In the genomic region with DNA sequence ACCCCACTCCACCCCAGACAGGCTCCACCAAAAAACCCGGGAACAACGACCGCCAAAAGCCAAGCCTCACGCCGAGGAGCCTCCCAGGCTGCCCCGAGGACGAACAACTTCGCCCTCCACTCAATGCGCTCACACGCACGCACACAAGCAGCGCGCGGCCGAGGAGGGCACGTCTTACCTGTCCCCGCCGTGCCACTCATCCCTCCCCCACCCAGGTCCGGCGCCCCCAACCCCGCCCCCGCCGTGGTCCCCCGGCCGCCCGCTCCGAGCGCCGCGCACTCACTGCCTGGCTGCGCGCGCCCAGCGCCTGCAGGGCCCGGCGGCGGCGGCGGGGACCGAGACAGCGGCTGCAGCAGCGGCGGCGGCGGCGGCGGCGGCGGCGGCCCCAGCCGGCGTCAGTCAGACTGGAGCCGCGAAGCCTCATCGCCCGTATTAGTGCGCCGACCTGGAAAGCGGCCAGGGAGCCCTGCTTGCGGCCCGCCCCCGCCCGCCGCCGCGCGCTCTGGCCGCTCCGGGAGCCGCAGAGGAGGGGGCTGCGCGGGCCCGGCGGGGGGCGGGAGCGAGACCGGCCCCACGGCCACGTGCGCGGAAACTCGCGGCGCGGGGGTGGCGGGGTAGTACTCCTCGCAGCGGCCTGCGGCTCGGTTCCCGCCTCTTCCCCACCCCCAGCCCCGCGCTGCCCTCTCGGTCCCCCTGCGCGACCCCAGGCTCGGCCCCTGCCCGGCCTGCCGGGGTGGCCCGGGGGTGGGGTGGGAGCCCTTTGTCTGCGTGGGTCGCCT, we compare ENCODE assay signal across 8 cellular contexts. TPM values are rescaled to one million over a fixed set of nuclear protein-coding genes. Genes with fewer than 3 reads are reported as not detected.
A peak's percentile ranks its signal among the peaks of the same experiment; 100 is the strongest.
DNase-seq lines count a peak whose midpoint lies in the region; ATAC-seq, FAIRE-seq and TF ChIP-seq lines count a peak whose summit lies in the region.

SMAD9 (minus strand) TSS at position 406 of the 779 bp plus-strand sequence. CDS start 40,549 bp downstream, outside the sequence.

- intact Hi-C loops in kidney (cut with DNase I), result no loop called here

- FAIRE-seq in kidney (lab: Jason Lieb, UNC), result no peak

- H3K27ac ChIP-seq in kidney (ENCODE audit: low read depth in 2 of 2, low read length in 2 of 2), result peak within 1 kb of the TSS in 1 of 2 donors; percentile 67

- peak within 1 kb of the TSS; percentile 58 to 67 for H3K4me3 ChIP-seq in kidney (ENCODE audit: low read length in 2 of 2)

- ATAC-seq in GM19025 (IDR thresholded peaks at IDR 0.05; ENCODE audit: low read depth, unreplicated experiment), result peak; percentile 49

- TF ChIP-seq CTCF in kidney (IDR thresholded peaks at IDR 0.05; ENCODE audit: borderline replicate concordance, extremely low read depth, insufficient read depth), result no peak

- DNase-seq in C1 segment of cervical spinal cord (lab: John Stamatoyannopoulos, UW), result peak in 11 of 14 donors; percentile 14 to 70 (median 36)
- DNase-seq in HK-2 (ENCODE audit: unreplicated experiment), result peak; percentile 33
- DNase-seq in RPMI7951 (ENCODE audit: low read depth), result peak; percentile 28
- peak; percentile 22 for DNase-seq in cerebellum (ENCODE audit: low spot score)
- peak; percentile 88 for DNase-seq in kidney
- DNase-seq in stimulated activated CD4-positive, alpha-beta T cell treated with anti-CD3 and anti-CD28 coated beads, Interleukin-15, amount 100 ng/mL, for 24 hours, result peak; percentile 57
- no peak for DNase-seq in mesenteric fat pad (ENCODE audit: low spot score)

- peak within 1 kb of the TSS; percentile 25 to 63 for H3K9ac ChIP-seq in kidney (ENCODE audit: low read length in 2 of 2)

- no peaks in the 10 kb centered on the region for H3K9me3 ChIP-seq in kidney (ENCODE audit: control insufficient read depth in 1 of 2, low read length in 2 of 2)

- no peaks in the 10 kb centered on the region for H3K36me3 ChIP-seq in kidney (ENCODE audit: control insufficient read depth in 1 of 2, insufficient read depth in 2 of 2, low read length in 2 of 2)

- peaks cover 0 to 2% of the 10 kb centered on the region in 2 donors for H3K4me1 ChIP-seq in kidney (ENCODE audit: control insufficient read depth in 1 of 2, insufficient read depth in 1 of 2, low read depth in 1 of 2, low read length in 2 of 2)

RNA-seq across cellular contexts. Expression of gene SMAD9, which starts in this region (rescaled TPM):
- total RNA-seq in RPMI7951 (2014; rRNA removed; shearing (Covaris generic)), result 0.12 TPM in 1 of 2 replicates, not detected in the other
- total RNA-seq in cerebellum, result 20.0 TPM
- 13.1 TPM for total RNA-seq in kidney
- polyA plus RNA-seq in kidney (ENCODE audit: insufficient read depth, low read depth, low replicate concordance), result 3.5 TPM
- total RNA-seq in mesenteric fat pad, result 9.0 TPM

Comparison
In these comparisons a context has a peak if more than half of its experiments do, and no peak if none do; other contexts are left out.
1. Peak in DNase-seq in RPMI7951; RNA of the gene not detected or under 1 TPM.